ENCODE assay signal across 1 cellular context in the genomic region with DNA sequence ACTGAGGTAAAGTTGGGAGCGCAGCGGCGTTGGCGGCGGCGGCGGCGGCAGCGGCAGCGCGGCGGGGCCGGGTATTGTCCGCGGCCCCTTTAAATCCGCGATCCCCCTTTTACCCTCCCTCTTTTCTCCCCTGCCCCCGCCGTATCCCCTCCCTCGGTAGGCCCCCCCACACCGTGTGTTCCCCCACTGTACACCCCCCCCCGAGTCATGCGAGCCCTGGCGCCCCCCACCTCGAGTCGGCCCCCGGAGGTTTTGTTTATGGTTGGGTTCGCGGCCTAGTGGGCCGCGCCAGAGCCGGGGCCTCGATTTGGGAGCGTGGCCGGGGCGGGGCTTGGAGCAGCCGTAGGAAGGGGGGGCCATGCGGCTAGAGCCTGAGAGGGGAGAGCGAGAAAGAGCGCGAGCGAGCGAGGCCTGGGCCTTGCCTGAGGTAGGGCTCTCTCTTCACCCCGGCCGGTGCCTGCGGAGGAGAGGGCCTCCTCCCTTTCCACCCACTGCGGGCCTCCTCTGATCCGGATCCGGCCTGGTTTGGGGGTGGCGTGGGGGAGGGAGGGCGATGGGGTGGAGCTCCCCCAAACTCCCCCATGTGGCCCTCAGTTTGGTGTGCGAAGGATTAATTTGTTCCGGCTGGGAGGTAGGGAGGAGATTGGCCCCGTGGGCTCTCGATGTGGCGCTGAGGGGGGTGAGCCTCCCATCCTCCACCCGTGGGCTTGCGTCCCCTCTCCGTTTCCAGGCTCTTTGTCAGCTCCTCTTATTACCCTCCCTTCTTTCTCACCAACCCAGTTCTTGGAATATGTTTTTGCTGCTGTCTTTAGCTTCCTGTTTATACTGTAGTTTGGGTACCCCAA.
TF ChIP-seq lines count a peak whose summit lies in the region.

No MANE protein-coding gene starts in this region.

TF ChIP-seq in K562, 482 proteins besides CTCF, POLR2A, EP300 and RAD21 (continued from another document and continues in another):
- TF ChIP-seq, protein P1, sequence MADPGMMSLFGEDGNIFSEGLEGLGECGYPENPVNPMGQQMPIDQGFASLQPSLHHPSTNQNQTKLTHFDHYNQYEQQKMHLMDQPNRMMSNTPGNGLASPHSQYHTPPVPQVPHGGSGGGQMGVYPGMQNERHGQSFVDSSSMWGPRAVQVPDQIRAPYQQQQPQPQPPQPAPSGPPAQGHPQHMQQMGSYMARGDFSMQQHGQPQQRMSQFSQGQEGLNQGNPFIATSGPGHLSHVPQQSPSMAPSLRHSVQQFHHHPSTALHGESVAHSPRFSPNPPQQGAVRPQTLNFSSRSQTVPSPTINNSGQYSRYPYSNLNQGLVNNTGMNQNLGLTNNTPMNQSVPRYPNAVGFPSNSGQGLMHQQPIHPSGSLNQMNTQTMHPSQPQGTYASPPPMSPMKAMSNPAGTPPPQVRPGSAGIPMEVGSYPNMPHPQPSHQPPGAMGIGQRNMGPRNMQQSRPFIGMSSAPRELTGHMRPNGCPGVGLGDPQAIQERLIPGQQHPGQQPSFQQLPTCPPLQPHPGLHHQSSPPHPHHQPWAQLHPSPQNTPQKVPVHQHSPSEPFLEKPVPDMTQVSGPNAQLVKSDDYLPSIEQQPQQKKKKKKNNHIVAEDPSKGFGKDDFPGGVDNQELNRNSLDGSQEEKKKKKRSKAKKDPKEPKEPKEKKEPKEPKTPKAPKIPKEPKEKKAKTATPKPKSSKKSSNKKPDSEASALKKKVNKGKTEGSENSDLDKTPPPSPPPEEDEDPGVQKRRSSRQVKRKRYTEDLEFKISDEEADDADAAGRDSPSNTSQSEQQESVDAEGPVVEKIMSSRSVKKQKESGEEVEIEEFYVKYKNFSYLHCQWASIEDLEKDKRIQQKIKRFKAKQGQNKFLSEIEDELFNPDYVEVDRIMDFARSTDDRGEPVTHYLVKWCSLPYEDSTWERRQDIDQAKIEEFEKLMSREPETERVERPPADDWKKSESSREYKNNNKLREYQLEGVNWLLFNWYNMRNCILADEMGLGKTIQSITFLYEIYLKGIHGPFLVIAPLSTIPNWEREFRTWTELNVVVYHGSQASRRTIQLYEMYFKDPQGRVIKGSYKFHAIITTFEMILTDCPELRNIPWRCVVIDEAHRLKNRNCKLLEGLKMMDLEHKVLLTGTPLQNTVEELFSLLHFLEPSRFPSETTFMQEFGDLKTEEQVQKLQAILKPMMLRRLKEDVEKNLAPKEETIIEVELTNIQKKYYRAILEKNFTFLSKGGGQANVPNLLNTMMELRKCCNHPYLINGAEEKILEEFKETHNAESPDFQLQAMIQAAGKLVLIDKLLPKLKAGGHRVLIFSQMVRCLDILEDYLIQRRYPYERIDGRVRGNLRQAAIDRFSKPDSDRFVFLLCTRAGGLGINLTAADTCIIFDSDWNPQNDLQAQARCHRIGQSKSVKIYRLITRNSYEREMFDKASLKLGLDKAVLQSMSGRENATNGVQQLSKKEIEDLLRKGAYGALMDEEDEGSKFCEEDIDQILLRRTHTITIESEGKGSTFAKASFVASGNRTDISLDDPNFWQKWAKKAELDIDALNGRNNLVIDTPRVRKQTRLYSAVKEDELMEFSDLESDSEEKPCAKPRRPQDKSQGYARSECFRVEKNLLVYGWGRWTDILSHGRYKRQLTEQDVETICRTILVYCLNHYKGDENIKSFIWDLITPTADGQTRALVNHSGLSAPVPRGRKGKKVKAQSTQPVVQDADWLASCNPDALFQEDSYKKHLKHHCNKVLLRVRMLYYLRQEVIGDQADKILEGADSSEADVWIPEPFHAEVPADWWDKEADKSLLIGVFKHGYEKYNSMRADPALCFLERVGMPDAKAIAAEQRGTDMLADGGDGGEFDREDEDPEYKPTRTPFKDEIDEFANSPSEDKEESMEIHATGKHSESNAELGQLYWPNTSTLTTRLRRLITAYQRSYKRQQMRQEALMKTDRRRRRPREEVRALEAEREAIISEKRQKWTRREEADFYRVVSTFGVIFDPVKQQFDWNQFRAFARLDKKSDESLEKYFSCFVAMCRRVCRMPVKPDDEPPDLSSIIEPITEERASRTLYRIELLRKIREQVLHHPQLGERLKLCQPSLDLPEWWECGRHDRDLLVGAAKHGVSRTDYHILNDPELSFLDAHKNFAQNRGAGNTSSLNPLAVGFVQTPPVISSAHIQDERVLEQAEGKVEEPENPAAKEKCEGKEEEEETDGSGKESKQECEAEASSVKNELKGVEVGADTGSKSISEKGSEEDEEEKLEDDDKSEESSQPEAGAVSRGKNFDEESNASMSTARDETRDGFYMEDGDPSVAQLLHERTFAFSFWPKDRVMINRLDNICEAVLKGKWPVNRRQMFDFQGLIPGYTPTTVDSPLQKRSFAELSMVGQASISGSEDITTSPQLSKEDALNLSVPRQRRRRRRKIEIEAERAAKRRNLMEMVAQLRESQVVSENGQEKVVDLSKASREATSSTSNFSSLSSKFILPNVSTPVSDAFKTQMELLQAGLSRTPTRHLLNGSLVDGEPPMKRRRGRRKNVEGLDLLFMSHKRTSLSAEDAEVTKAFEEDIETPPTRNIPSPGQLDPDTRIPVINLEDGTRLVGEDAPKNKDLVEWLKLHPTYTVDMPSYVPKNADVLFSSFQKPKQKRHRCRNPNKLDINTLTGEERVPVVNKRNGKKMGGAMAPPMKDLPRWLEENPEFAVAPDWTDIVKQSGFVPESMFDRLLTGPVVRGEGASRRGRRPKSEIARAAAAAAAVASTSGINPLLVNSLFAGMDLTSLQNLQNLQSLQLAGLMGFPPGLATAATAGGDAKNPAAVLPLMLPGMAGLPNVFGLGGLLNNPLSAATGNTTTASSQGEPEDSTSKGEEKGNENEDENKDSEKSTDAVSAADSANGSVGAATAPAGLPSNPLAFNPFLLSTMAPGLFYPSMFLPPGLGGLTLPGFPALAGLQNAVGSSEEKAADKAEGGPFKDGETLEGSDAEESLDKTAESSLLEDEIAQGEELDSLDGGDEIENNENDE (IDR thresholded peaks at IDR 0.05; ENCODE audit: low read depth, low read length): no peak
- no peak for TF ChIP-seq NR2C2 (CRISPR knock-in tag; IDR thresholded peaks at IDR 0.05)
- TF ChIP-seq NR2C2 (tag; IDR thresholded peaks at IDR 0.05): peak; percentile 6; the same call in 1 of the 2 replicates
- TF ChIP-seq, protein P2, sequence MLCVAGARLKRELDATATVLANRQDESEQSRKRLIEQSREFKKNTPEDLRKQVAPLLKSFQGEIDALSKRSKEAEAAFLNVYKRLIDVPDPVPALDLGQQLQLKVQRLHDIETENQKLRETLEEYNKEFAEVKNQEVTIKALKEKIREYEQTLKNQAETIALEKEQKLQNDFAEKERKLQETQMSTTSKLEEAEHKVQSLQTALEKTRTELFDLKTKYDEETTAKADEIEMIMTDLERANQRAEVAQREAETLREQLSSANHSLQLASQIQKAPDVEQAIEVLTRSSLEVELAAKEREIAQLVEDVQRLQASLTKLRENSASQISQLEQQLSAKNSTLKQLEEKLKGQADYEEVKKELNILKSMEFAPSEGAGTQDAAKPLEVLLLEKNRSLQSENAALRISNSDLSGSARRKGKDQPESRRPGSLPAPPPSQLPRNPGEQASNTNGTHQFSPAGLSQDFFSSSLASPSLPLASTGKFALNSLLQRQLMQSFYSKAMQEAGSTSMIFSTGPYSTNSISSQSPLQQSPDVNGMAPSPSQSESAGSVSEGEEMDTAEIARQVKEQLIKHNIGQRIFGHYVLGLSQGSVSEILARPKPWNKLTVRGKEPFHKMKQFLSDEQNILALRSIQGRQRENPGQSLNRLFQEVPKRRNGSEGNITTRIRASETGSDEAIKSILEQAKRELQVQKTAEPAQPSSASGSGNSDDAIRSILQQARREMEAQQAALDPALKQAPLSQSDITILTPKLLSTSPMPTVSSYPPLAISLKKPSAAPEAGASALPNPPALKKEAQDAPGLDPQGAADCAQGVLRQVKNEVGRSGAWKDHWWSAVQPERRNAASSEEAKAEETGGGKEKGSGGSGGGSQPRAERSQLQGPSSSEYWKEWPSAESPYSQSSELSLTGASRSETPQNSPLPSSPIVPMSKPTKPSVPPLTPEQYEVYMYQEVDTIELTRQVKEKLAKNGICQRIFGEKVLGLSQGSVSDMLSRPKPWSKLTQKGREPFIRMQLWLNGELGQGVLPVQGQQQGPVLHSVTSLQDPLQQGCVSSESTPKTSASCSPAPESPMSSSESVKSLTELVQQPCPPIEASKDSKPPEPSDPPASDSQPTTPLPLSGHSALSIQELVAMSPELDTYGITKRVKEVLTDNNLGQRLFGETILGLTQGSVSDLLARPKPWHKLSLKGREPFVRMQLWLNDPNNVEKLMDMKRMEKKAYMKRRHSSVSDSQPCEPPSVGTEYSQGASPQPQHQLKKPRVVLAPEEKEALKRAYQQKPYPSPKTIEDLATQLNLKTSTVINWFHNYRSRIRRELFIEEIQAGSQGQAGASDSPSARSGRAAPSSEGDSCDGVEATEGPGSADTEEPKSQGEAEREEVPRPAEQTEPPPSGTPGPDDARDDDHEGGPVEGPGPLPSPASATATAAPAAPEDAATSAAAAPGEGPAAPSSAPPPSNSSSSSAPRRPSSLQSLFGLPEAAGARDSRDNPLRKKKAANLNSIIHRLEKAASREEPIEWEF (CRISPR knock-in tag; IDR thresholded peaks at IDR 0.05): peak; percentile 42; the same call in 1 of the 2 replicates
- 0 out of 2 replicates have a peak, but pooled peaks have one; percentile 34 for TF ChIP-seq ZNF431 (CRISPR knock-in tag; IDR thresholded peaks at IDR 0.05)
- no peak for TF ChIP-seq FOS (IDR thresholded peaks at IDR 0.05; ENCODE audit: extremely low read depth, insufficient read length)
- TF ChIP-seq ZEB2 (IDR thresholded peaks at IDR 0.05): no peak
- TF ChIP-seq, protein P3, sequence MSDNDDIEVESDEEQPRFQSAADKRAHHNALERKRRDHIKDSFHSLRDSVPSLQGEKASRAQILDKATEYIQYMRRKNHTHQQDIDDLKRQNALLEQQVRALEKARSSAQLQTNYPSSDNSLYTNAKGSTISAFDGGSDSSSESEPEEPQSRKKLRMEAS (CRISPR knock-in tag; IDR thresholded peaks at IDR 0.05): no peak; the same call in 1 of the 2 replicates
- TF ChIP-seq ZFX (CRISPR knock-in tag; IDR thresholded peaks at IDR 0.05): peak; percentile 99
- peak in 1 of 3 experiments; percentile 17; a peak in 2 of 6 replicates for TF ChIP-seq ZBTB11 (CRISPR knock-in tag; IDR thresholded peaks at IDR 0.05)
- no peak for TF ChIP-seq ZNF146 (CRISPR knock-in tag; IDR thresholded peaks at IDR 0.05; ENCODE audit: unreplicated experiment)
- TF ChIP-seq U2AF2 (optimal IDR thresholded peaks at IDR 0.05; ENCODE audit: low read depth, low read length): no peak
- no peak for TF ChIP-seq ILF3 (IDR thresholded peaks at IDR 0.05; ENCODE audit: borderline replicate concordance)
- TF ChIP-seq ZNF316 (IDR thresholded peaks at IDR 0.05): no peak
- no peak for TF ChIP-seq SPI1 (IDR thresholded peaks at IDR 0.05; ENCODE audit: borderline replicate concordance, low read depth, low read length)
- peak in 1 of 2 experiments; percentile 17; a peak in 1 of 4 replicates for TF ChIP-seq ZNF639 (CRISPR knock-in tag; conservative IDR thresholded peaks at IDR 0.05 in 1 of 2, IDR thresholded peaks at IDR 0.05 in 1 of 2)
- TF ChIP-seq SP1 (CRISPR knock-in tag; IDR thresholded peaks at IDR 0.05): peak; percentile 36; the same call in 1 of the 2 replicates
- no peak for TF ChIP-seq NEUROD1 (IDR thresholded peaks at IDR 0.05; ENCODE audit: borderline replicate concordance, low read depth, low read length, partially characterized antibody)
- TF ChIP-seq MXI1 (IDR thresholded peaks at IDR 0.05; ENCODE audit: low read depth, low read length): peak; percentile 15; the same call in 1 of the 2 replicates
- TF ChIP-seq ZNF740 (CRISPR knock-in tag; IDR thresholded peaks at IDR 0.05): peak; percentile 99
- peak in 1 of 2 experiments; percentile 97; a peak in 2 of 4 replicates for TF ChIP-seq ZNF740 (tag; IDR thresholded peaks at IDR 0.05)
- TF ChIP-seq, protein P4, sequence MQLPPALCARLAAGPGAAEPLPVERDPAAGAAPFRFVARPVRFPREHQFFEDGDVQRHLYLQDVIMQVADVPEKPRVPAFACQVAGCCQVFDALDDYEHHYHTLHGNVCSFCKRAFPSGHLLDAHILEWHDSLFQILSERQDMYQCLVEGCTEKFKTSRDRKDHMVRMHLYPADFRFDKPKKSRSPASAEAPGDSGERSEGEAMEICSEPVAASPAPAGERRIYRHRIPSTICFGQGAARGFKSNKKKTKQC (CRISPR knock-in tag; IDR thresholded peaks at IDR 0.05): peak; percentile 78; the same call in 1 of the 2 replicates
- TF ChIP-seq STAG1 (CRISPR knock-in tag; IDR thresholded peaks at IDR 0.05; ENCODE audit: borderline replicate concordance): no peak
- TF ChIP-seq SUPT5H (IDR thresholded peaks at IDR 0.05): peak; percentile 33; the same call in 1 of the 2 replicates
- peak; percentile 43; the same call in 1 of the 2 replicates for TF ChIP-seq CGGBP1 (CRISPR knock-in tag; IDR thresholded peaks at IDR 0.05)
